Comparison of ENCODE assay signal across 8 cellular contexts in genomic region chr10:43671659-43672555, GRCh38. TPM values are rescaled to one million over a fixed set of nuclear protein-coding genes. Genes with fewer than 3 reads are reported as not detected.
DNase-seq lines count a peak whose midpoint lies in the region; ATAC-seq, FAIRE-seq and TF ChIP-seq lines count a peak whose summit lies in the region.

No MANE protein-coding gene starts in this region.

- dilution Hi-C loops in keratinocyte (cut with MboI; ENCODE audit: extremely low pct_ligation_motif_present, low sequenced_read_pairs): no loop called here

- peak; percentile 62 for ATAC-seq in GM19467 (IDR thresholded peaks at IDR 0.05; ENCODE audit: unreplicated experiment)
- ATAC-seq in central memory CD8-positive, alpha-beta T cell (replicated peaks; ENCODE audit: extremely low read depth, poor library complexity, severe bottlenecking): no peak
- no peak for ATAC-seq in GM19455 (IDR thresholded peaks at IDR 0.05; ENCODE audit: unreplicated experiment)

- no peak overlapping the region for H2AFZ ChIP-seq in keratinocyte (ENCODE audit: control insufficient read depth, low read length)

- peaks cover 19% of the 10 kb centered on the region for H3K27me3 ChIP-seq in keratinocyte (ENCODE audit: control insufficient read depth, extremely low read depth, insufficient read depth, low read length)

- H3K27me3 Mint-ChIP-seq in central memory CD8-positive, alpha-beta T cell: peaks cover 57% of the 10 kb centered on the region

- H3K79me2 ChIP-seq in keratinocyte (ENCODE audit: control insufficient read depth, insufficient read depth, low read length): no peaks in the 10 kb centered on the region

- no peaks in the 10 kb centered on the region for H3K4me1 ChIP-seq in keratinocyte (ENCODE audit: control insufficient read depth, extremely low read depth, insufficient read depth, low read length)

- no peak overlapping the region for H3K27ac Mint-ChIP-seq in central memory CD8-positive, alpha-beta T cell (ENCODE audit: low read depth)

- no peak overlapping the region for H3K4me3 Mint-ChIP-seq in central memory CD8-positive, alpha-beta T cell

- no peaks in the 10 kb centered on the region for H3K9me1 ChIP-seq in keratinocyte (ENCODE audit: control insufficient read depth, extremely low read depth, insufficient read depth, low read length)

- in situ Hi-C loops in Caki2 (cut with HindIII; ENCODE audit: low pct_unique_long_range_greater_than_20kb, low sequenced_read_pairs): no loop called here

- H3K9ac ChIP-seq in keratinocyte (ENCODE audit: control insufficient read depth, extremely low read depth, insufficient read depth, low read length): no peak overlapping the region

- peak; percentile 64 for DNase-seq in Caki2 (ENCODE audit: low read depth)
- DNase-seq in T follicular helper cell (ENCODE audit: low read depth): peak; percentile 17
- DNase-seq in central memory CD8-positive, alpha-beta T cell (ENCODE audit: low spot score in 2 of 2): peak; percentile 31 to 33
- no peak for DNase-seq in keratinocyte (ENCODE audit: low read depth, low spot score)
- DNase-seq in stimulated activated CD4-positive, alpha-beta T cell treated with anti-CD3 and anti-CD28 coated beads, TNF-alpha, amount 100 ng/mL, for 48 hours (ENCODE audit: low read depth in 3 of 3): peak in 2 of 3 donors; percentile 27 to 49

- H3K9me3 Mint-ChIP-seq in central memory CD8-positive, alpha-beta T cell: no peaks in the 10 kb centered on the region

- no peaks in the 10 kb centered on the region for H3K9me3 ChIP-seq in keratinocyte (ENCODE audit: control insufficient read depth, low read depth, low read length)

- no peaks in the 10 kb centered on the region for H3K36me3 ChIP-seq in keratinocyte (ENCODE audit: control insufficient read depth in 2 of 2, extremely low read depth in 1 of 2, insufficient read depth in 2 of 2, low read length in 2 of 2)

- no peaks in the 10 kb centered on the region for H4K20me1 ChIP-seq in keratinocyte (ENCODE audit: control insufficient read depth, extremely low read depth, insufficient read depth, low read length)

- no peaks in the 10 kb centered on the region for H3K36me3 Mint-ChIP-seq in central memory CD8-positive, alpha-beta T cell (ENCODE audit: insufficient read depth)

- H3K4me3 ChIP-seq in keratinocyte (ENCODE audit: control insufficient read depth in 2 of 3, extremely low read depth in 1 of 3, insufficient read depth in 2 of 3, low read depth in 1 of 3, low read length in 3 of 3): no peak overlapping the region

- TF ChIP-seq CTCF in LNCAP (IDR thresholded peaks at IDR 0.05): peak; percentile 68
- peak; percentile 47 to 91 (median 77) for TF ChIP-seq CTCF in keratinocyte (optimal IDR thresholded peaks at IDR 0.05 in 1 of 3, IDR thresholded peaks at IDR 0.05 in 1 of 3, conservative IDR thresholded peaks at IDR 0.05 in 1 of 3; ENCODE audit: extremely low read depth in 1 of 3, insufficient read depth in 2 of 3, low read length in 3 of 3)

- FAIRE-seq in keratinocyte (lab: Jason Lieb, UNC): peak; percentile 90

- peaks cover 6% of the 10 kb centered on the region for H3K4me1 Mint-ChIP-seq in central memory CD8-positive, alpha-beta T cell

- H3K4me2 ChIP-seq in keratinocyte (ENCODE audit: control insufficient read depth, extremely low read depth, insufficient read depth, low read depth, low read length): no peak overlapping the region

- H3K27ac ChIP-seq in keratinocyte (ENCODE audit: control insufficient read depth, insufficient read depth, low read length): no peak overlapping the region

RNA-seq across cellular contexts. Expression of gene ZNF32, which starts 23.2 kb away (rescaled TPM):
- 96.9 and 107 TPM in 2 replicates for total RNA-seq in Caki2 (2014; rRNA removed; shearing (Covaris generic); ENCODE audit: low replicate concordance)
- 23.5 to 29.7 TPM (median 25.6 TPM) in 3 replicates for polyA plus RNA-seq in keratinocyte
- 3.0 TPM for polyA plus RNA-seq in keratinocyte (2011; ENCODE audit: low read depth)
- polyA plus RNA-seq in keratinocyte (2011; cell fraction: cytosol; rRNA removed): 22.6 and 37.4 TPM in 2 replicates
- 16.2 and 16.3 TPM in 2 replicates for polyA plus RNA-seq in keratinocyte (2011; cell fraction: nucleus; rRNA removed)
- 16.4 TPM in 2 replicates for polyA plus RNA-seq in keratinocyte (2012; ENCODE audit: low replicate concordance)
- polyA minus RNA-seq in keratinocyte: 1.4 to 13.9 TPM (median 9.2 TPM) in 3 replicates
- 5.4 TPM for polyA minus RNA-seq in keratinocyte (2011; cell fraction: cytosol; rRNA and poly(A)+ RNA removed)
- polyA minus RNA-seq in keratinocyte (2011; cell fraction: nucleus; rRNA and poly(A)+ RNA removed): 1.2 and 3.8 TPM in 2 replicates
